16 cellular contexts compared by ENCODE assay signal in genomic region chr1:53567458-53568250, GRCh38.
DNase-seq lines count a peak whose midpoint lies in the region; ATAC-seq and TF ChIP-seq lines count a peak whose summit lies in the region.
"Had no signal": no experiment of that assay in that cellular context is flagged by ENCODE, and none has a peak within 500 bp of the region (broad histone marks: within the 10 kb centered on the region; RNA-seq: fewer than 3 reads in every experiment).

No MANE protein-coding gene starts in this region.

- H3K36me3 ChIP-seq in right atrium auricular region = no peaks in the 10 kb centered on the region
- no peaks in the 10 kb centered on the region for H3K36me3 ChIP-seq in uterus
- H3K36me3 ChIP-seq: HAP-1 had no signal

- peak; percentile 6 for DNase-seq in activated CD4-positive, CD25-positive, alpha-beta regulatory T cell treated with anti-CD3 and anti-CD28 coated beads, Interleukin-2, amount 50 U/mL, for 72 hours
- no peak for DNase-seq in activated CD4-positive, CD25-positive, alpha-beta regulatory T cell (lab: John Stamatoyannopoulos, UW)
- DNase-seq in cardiac septum (ENCODE audit: low spot score) = peak; percentile 41
- no peak for DNase-seq in right atrium auricular region (ENCODE audit: low spot score)
- peak; percentile 52 for DNase-seq in posterior vena cava (ENCODE audit: low spot score)
- peak; percentile 3 to 5 for DNase-seq in uterus
- no peak for DNase-seq in NCI-H226
- DNase-seq: AML-193, NCI-H1092 treated with DMSO at 0.1 percent for 48 hours, NCI-H146, NCI-H2081, SHP77 had no signal

- H3K27me3 ChIP-seq in right atrium auricular region (no peaks in the 10 kb centered on the region), uterus (peaks cover 0 to 5% of the 10 kb centered on the region in 2 donors)

- H3K4me1 ChIP-seq in right atrium auricular region = peaks cover 0 to 5% of the 10 kb centered on the region in 2 donors
- no peaks in the 10 kb centered on the region for H3K4me1 ChIP-seq in uterus
- H3K4me1 ChIP-seq: HAP-1 had no signal

- intact Hi-C loops in cardiac septum (cut with DNase I) (no loop called here), posterior vena cava (cut with DNase I) (no loop called here), uterus (cut with DNase I; ENCODE audit: low total_unique reads) (no loop called here)

- no peak for ATAC-seq in GM18907 (IDR thresholded peaks at IDR 0.05; ENCODE audit: unreplicated experiment)

- no peak for TF ChIP-seq POLR2A in uterus (IDR thresholded peaks at IDR 0.05)

- H3K4me3 ChIP-seq in right atrium auricular region (no peak overlapping the region), uterus (no peak overlapping the region)
- H3K4me3 ChIP-seq: HAP-1 had no signal

- TF ChIP-seq CTCF in right atrium auricular region (IDR thresholded peaks at IDR 0.05) (no peak), uterus (IDR thresholded peaks at IDR 0.05) (no peak)

- H3K9me3 ChIP-seq in right atrium auricular region (peaks cover 0 to 15% of the 10 kb centered on the region in 2 donors), uterus (no peaks in the 10 kb centered on the region)
- H3K9me3 ChIP-seq: HAP-1 had no signal

- H3K27ac ChIP-seq in right atrium auricular region = no peak overlapping the region
- no peak overlapping the region for H3K27ac ChIP-seq in uterus
- H3K27ac ChIP-seq: 22Rv1, C4-2B had no signal

Comparison
In these comparisons a context has a peak if more than half of its experiments do, and no peak if none do; other contexts are left out.
1. DNase-seq: peak in activated CD4-positive, CD25-positive, alpha-beta regulatory T cell treated with anti-CD3 and anti-CD28 coated beads, Interleukin-2, amount 50 U/mL, for 72 hours (single experiment), cardiac septum (single experiment), posterior vena cava (single experiment) and uterus (2 of 2); none in activated CD4-positive, CD25-positive, alpha-beta regulatory T cell (0 of 4), right atrium auricular region (single experiment) and NCI-H226 (single experiment).